ENCODE assay signal across 8 cellular contexts in genomic region chr10:128150045-128150493, GRCh38.
DNase-seq lines count a peak whose midpoint lies in the region; ATAC-seq and TF ChIP-seq lines count a peak whose summit lies in the region.

No MANE protein-coding gene starts in this region.

- no peaks in the 10 kb centered on the region for H3K27me3 ChIP-seq in DOHH2 (ENCODE audit: control insufficient read depth, low read length)

- H3K79me2 ChIP-seq in DOHH2 (ENCODE audit: control insufficient read depth, low read length): no peaks in the 10 kb centered on the region

- no peak overlapping the region for H3K27ac ChIP-seq in DOHH2 (ENCODE audit: low read depth, low read length)

- TF ChIP-seq CTCF in DOHH2 (IDR thresholded peaks at IDR 0.05; ENCODE audit: low read depth, low read length, poor library complexity, severe bottlenecking) (peak; percentile 79), retinal pigment epithelial cell (conservative IDR thresholded peaks at IDR 0.05; ENCODE audit: low read depth, low read length) (peak; percentile 76)

- H3K4me1 ChIP-seq in DOHH2 (ENCODE audit: control insufficient read depth, low read length): 0 out of 2 replicates have a peak, but pooled peaks cover 3% of the 10 kb centered on the region

- H3K4me3 ChIP-seq in DOHH2 (ENCODE audit: low read length) (peak overlapping the region; percentile 64), retinal pigment epithelial cell (ENCODE audit: low read length) (peak overlapping the region; percentile 72)

- ATAC-seq in GM21717 (IDR thresholded peaks at IDR 0.05; ENCODE audit: unreplicated experiment): peak; percentile 91

- H3K36me3 ChIP-seq in DOHH2 (ENCODE audit: control insufficient read depth, low read length): no peaks in the 10 kb centered on the region

- H3K4me2 ChIP-seq in DOHH2 (ENCODE audit: low read length): peak overlapping the region; percentile 74

- no peaks in the 10 kb centered on the region for H3K9me2 ChIP-seq in DOHH2 (replicated peaks; ENCODE audit: control insufficient read depth, low read length)

- no peaks in the 10 kb centered on the region for H4K20me1 ChIP-seq in DOHH2 (ENCODE audit: control insufficient read depth, insufficient read depth, low read depth, low read length)

- no peaks in the 10 kb centered on the region for H3K9me3 ChIP-seq in DOHH2 (ENCODE audit: control insufficient read depth, insufficient read depth, low read length)

- H3F3A ChIP-seq in DOHH2 (ENCODE audit: control insufficient read depth, insufficient read depth): no peaks in the 10 kb centered on the region

- peak; percentile 57 for DNase-seq in KG1 (lab: John Stamatoyannopoulos, UW)
- DNase-seq in SW480 (ENCODE audit: low spot score): peak; percentile 56
- DNase-seq in amniotic epithelial cell (ENCODE audit: low read depth): peak; percentile 39
- DNase-seq in hepatic stellate cell (ENCODE audit: low spot score): peak; percentile 84
- DNase-seq in retinal pigment epithelial cell (ENCODE audit: low read depth): no peak
- no peak for DNase-seq in T1000 (lab: John Stamatoyannopoulos, UW)

Comparison
In these comparisons a context has a peak if more than half of its experiments do, and no peak if none do; other contexts are left out.
1. DNase-seq: peak in KG1 (single experiment), SW480 (single experiment), amniotic epithelial cell (single experiment) and hepatic stellate cell (single experiment); none in retinal pigment epithelial cell (single experiment) and T1000 (single experiment).